ENCODE assay signal across 17 cellular contexts in genomic region chr11:120817131-120817530, GRCh38.
"Had no signal": no experiment of that assay in that cellular context is flagged by ENCODE, and none has a peak within 500 bp of the region (broad histone marks: within the 10 kb centered on the region; RNA-seq: fewer than 3 reads in every experiment).

No MANE protein-coding gene starts in this region.

- H3K36me3 ChIP-seq: ascending aorta, cardiac muscle cell, gastroesophageal sphincter, ovary, tibial nerve had no signal

- ATAC-seq: activated CD8-positive, alpha-beta T cell treated with anti-CD3 and anti-CD28 coated beads for 36 hours; gastroesophageal sphincter had no signal

- H3K9me3 Mint-ChIP-seq: activated CD8-positive, alpha-beta T cell treated with anti-CD3 and anti-CD28 coated beads for 36 hours; activated T-helper 1 cell treated with anti-CD3 and anti-CD28 coated beads, Interleukin-12 subunit alpha, Interleukin-12 subunit beta, Interleukin-2, Interleukin-4 antibody, amounts not matched to agents 30 ng/mL and 10 ng/mL and 1 ng/mL, durations not matched to agents 14 hours and 24 hours and 36 hours; immature natural killer cell; memory B cell; neural crest cell; T-helper 2 cell treated with Interferon-gamma antibody and Interleukin-4, amounts not matched to agents 5 μg/mL and 100 μg/mL, for 36 hours had no signal

- H3K27me3 ChIP-seq: ascending aorta, ovary, tibial nerve had no signal

- H3K27ac ChIP-seq: ascending aorta, cardiac muscle cell, gastroesophageal sphincter, ovary, skin epidermis, tibial nerve had no signal

- H3K36me3 Mint-ChIP-seq: memory B cell had no signal

- DNase-seq: activated CD4-positive, CD25-positive, alpha-beta regulatory T cell treated with anti-CD3 and anti-CD28 coated beads, Interleukin-2, amount 50 U/mL, for 72 hours; activated CD8-positive, alpha-beta memory T cell treated with anti-CD3 and anti-CD28 coated beads, Interleukin-2, amount 50 U/mL, for 48 hours; activated CD8-positive, alpha-beta T cell treated with anti-CD3 and anti-CD28 coated beads for 36 hours; activated naive CD4-positive, alpha-beta T cell; cortex of kidney; effector CD8-positive, alpha-beta T cell; immature natural killer cell; ovary had no signal

- H3K4me1 Mint-ChIP-seq: memory B cell had no signal

- H3K4me3 ChIP-seq: ascending aorta, cardiac muscle cell, gastroesophageal sphincter, ovary, skin epidermis, tibial nerve had no signal

- H3K4me3 Mint-ChIP-seq: activated CD8-positive, alpha-beta T cell treated with anti-CD3 and anti-CD28 coated beads for 36 hours; activated T-helper 1 cell treated with anti-CD3 and anti-CD28 coated beads, Interleukin-12 subunit alpha, Interleukin-12 subunit beta, Interleukin-2, Interleukin-4 antibody, amounts not matched to agents 30 ng/mL and 10 ng/mL and 1 ng/mL, durations not matched to agents 14 hours and 24 hours and 36 hours; memory B cell; neural crest cell; T-helper 2 cell treated with Interferon-gamma antibody and Interleukin-4, amounts not matched to agents 5 μg/mL and 100 μg/mL, for 36 hours had no signal

- H3K4me1 ChIP-seq: ascending aorta, gastroesophageal sphincter, tibial nerve had no signal

- H3K27ac Mint-ChIP-seq: activated CD8-positive, alpha-beta T cell treated with anti-CD3 and anti-CD28 coated beads for 36 hours; activated T-helper 1 cell treated with anti-CD3 and anti-CD28 coated beads, Interleukin-12 subunit alpha, Interleukin-12 subunit beta, Interleukin-2, Interleukin-4 antibody, amounts not matched to agents 30 ng/mL and 10 ng/mL and 1 ng/mL, durations not matched to agents 14 hours and 24 hours and 36 hours; memory B cell; T-helper 2 cell treated with Interferon-gamma antibody and Interleukin-4, amounts not matched to agents 5 μg/mL and 100 μg/mL, for 36 hours had no signal

- H3K9me3 ChIP-seq: ascending aorta, gastroesophageal sphincter, ovary, tibial nerve had no signal
